17 cellular contexts compared by ENCODE assay signal in the genomic region with DNA sequence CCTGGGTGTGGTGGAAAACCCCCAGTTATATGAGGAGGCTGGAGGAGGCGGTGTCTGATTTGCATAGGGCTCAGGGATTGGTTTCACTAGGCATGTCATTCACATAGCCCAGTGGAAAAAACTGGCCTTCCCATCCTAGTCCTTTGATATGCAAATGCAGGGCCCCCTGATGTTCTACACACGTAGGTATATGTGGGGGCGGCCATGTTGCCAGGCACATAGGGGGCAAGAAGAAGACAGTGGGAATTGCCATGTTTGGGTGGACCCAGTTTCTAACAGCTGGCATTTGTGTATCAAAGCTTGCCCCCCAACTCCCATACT.
DNase-seq lines count a peak whose midpoint lies in the region; ATAC-seq and FAIRE-seq lines count a peak whose summit lies in the region.
"Had no signal": no experiment of that assay in that cellular context is flagged by ENCODE, and none has a peak within 500 bp of the region (broad histone marks: within the 10 kb centered on the region; RNA-seq: fewer than 3 reads in every experiment).

No MANE protein-coding gene starts in this region.

- no peak for FAIRE-seq in HTR-8/SVneo (lab: Jason Lieb, UNC)
- FAIRE-seq: H54 had no signal

- no peaks in the 10 kb centered on the region for H3K9me3 Mint-ChIP-seq in effector memory CD8-positive, alpha-beta T cell

- H3K4me3 Mint-ChIP-seq in effector memory CD8-positive, alpha-beta T cell = no peak overlapping the region

- H3K27ac Mint-ChIP-seq in effector memory CD8-positive, alpha-beta T cell = peak overlapping the region; percentile 42 to 78

- H3K4me1 Mint-ChIP-seq in effector memory CD8-positive, alpha-beta T cell (ENCODE audit: low read depth in 2 of 2) = peaks cover 0 to 5% of the 10 kb centered on the region in 2 donors

- H3K36me3 Mint-ChIP-seq in effector memory CD8-positive, alpha-beta T cell (ENCODE audit: insufficient read depth) = no peaks in the 10 kb centered on the region

- no peak for ATAC-seq in effector memory CD8-positive, alpha-beta T cell (replicated peaks)
- no peak for ATAC-seq in HG02852 (IDR thresholded peaks at IDR 0.05; ENCODE audit: unreplicated experiment)

- peaks cover 0 to 11% of the 10 kb centered on the region in 2 donors for H3K27me3 Mint-ChIP-seq in effector memory CD8-positive, alpha-beta T cell

- DNase-seq in NCI-H82 (lab: John Stamatoyannopoulos, UW) = peak; percentile 5
- no peak for DNase-seq in NCI-H82 treated with DMSO at 0.1 percent for 48 hours (lab: John Stamatoyannopoulos, UW; ENCODE audit: unreplicated experiment)
- DNase-seq in stimulated activated CD4-positive, alpha-beta T cell treated with anti-CD3 and anti-CD28 coated beads, Interleukin-2, amount 100 ng/mL, for 24 hours = peak; percentile 17 to 19
- DNase-seq in stimulated activated CD4-positive, alpha-beta T cell treated with anti-CD3 and anti-CD28 coated beads, Interleukin-4, amount 100 ng/mL, for 24 hours = no peak
- DNase-seq in effector memory CD8-positive, alpha-beta T cell = no peak
- DNase-seq in HTR-8/SVneo (ENCODE audit: insufficient read length, low spot score) = no peak
- no peak for DNase-seq in SHP77 treated with DMSO at 0.1 percent for 48 hours (lab: John Stamatoyannopoulos, UW)
- DNase-seq: C1 segment of cervical spinal cord; EL; KG1; NCI-H1092 treated with DMSO at 0.1 percent for 48 hours; NCI-H1694 treated with DMSO at 0.1 percent for 48 hours; NCI-H446 treated with DMSO at 0.1 percent for 48 hours; NK-92 treated with Interleukin-12 subunit alpha and Interleukin-12 subunit beta, amount 100 ng/mL, for 24 hours; OCI-M1 had no signal

Comparison
In these comparisons a context has a peak if more than half of its experiments do, and no peak if none do; other contexts are left out.
1. DNase-seq: peak in NCI-H82 (single experiment) and stimulated activated CD4-positive, alpha-beta T cell treated with anti-CD3 and anti-CD28 coated beads, Interleukin-2, amount 100 ng/mL, for 24 hours (2 of 2); none in NCI-H82 treated with DMSO at 0.1 percent for 48 hours (single experiment), stimulated activated CD4-positive, alpha-beta T cell treated with anti-CD3 and anti-CD28 coated beads, Interleukin-4, amount 100 ng/mL, for 24 hours (single experiment), effector memory CD8-positive, alpha-beta T cell (0 of 3), HTR-8/SVneo (single experiment) and SHP77 treated with DMSO at 0.1 percent for 48 hours (single experiment).